In the genomic region with DNA sequence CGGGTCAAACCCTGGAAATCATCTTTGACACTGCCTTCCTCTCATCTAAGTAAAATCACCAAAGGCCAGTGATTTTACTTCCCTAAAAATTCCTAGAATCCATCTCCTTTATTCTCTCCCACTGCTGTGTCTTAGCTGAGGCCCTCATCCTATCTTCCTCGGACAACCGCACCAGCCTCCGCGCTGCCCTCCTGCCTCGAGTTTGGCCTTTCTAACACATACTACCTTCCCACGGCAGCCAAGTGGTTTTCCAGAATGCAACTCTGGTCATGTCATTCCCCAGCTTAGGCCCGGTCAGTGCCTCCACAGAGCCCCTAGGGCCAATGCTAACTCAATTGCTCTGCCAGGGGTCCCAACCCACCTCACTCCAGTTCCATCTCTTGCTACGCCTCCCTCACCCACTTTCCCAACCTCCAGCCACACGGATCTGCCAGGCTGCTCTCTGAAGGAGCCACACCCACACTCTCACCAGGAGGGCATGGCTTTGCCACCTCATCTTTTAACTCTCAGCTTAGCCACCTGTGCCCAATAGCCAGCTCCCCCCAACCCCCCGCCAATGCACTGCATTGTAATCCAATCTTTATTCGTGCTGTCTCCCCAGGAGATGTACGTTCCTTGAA, we compare ENCODE assay signal across 38 cellular contexts. TPM values are rescaled to one million over a fixed set of nuclear protein-coding genes. Genes with fewer than 3 reads are reported as not detected.
"Had no signal": no experiment of that assay in that cellular context is flagged by ENCODE, and none has a peak within 500 bp of the region (broad histone marks: within the 10 kb centered on the region; RNA-seq: fewer than 3 reads in every experiment).

No MANE protein-coding gene starts in this region.

- H3K9me3 ChIP-seq: ascending aorta, heart left ventricle, left ventricle myocardium inferior, mucosa of descending colon, pancreas, prostate gland, stomach, thyroid gland, upper lobe of left lung had no signal

- H3K27ac Mint-ChIP-seq: activated CD4-positive, alpha-beta memory T cell treated with anti-CD3 and anti-CD28 coated beads for 36 hours; activated naive CD8-positive, alpha-beta T cell treated with anti-CD3 and anti-CD28 coated beads, Interleukin-2, amount 10 ng/mL, durations not matched to agents 7 days and 5 days; activated T-cell treated with anti-CD3 and anti-CD28 coated beads, Interleukin-2, amount 50 U/mL, for 24 hours; activated T-helper 17 cell treated with anti-CD3 and anti-CD28 coated beads, Interleukin-2, amount 50 U/mL, for 72 hours; stimulated activated effector memory CD8-positive, alpha-beta T cell treated with anti-CD3 and anti-CD28 coated beads, Interleukin-12 subunit alpha, Interleukin-12 subunit beta, amount 100 ng/mL, for 72 hours; T-helper 1 cell treated with Interleukin-12 subunit alpha and Interleukin-12 subunit beta and Interleukin-4 antibody, amounts not matched to agents 30 μg/mL and 1 μg/mL, for 36 hours had no signal

- H3K9me3 Mint-ChIP-seq: activated CD4-positive, alpha-beta memory T cell treated with anti-CD3 and anti-CD28 coated beads for 36 hours; activated naive CD8-positive, alpha-beta T cell treated with anti-CD3 and anti-CD28 coated beads, Interleukin-2, amount 10 ng/mL, durations not matched to agents 7 days and 5 days; activated T-cell treated with anti-CD3 and anti-CD28 coated beads, Interleukin-2, amount 50 U/mL, for 24 hours; activated T-helper 17 cell treated with anti-CD3 and anti-CD28 coated beads, Interleukin-2, amount 50 U/mL, for 72 hours; brain; stimulated activated effector memory CD8-positive, alpha-beta T cell treated with anti-CD3 and anti-CD28 coated beads, Interleukin-12 subunit alpha, Interleukin-12 subunit beta, amount 100 ng/mL, for 72 hours; T-helper 1 cell treated with Interleukin-12 subunit alpha and Interleukin-12 subunit beta and Interleukin-4 antibody, amounts not matched to agents 30 μg/mL and 1 μg/mL, for 36 hours had no signal

- H3K4me1 Mint-ChIP-seq: activated T-helper 17 cell treated with anti-CD3 and anti-CD28 coated beads, Interleukin-2, amount 50 U/mL, for 72 hours had no signal

- H3K4me3 Mint-ChIP-seq: activated CD4-positive, alpha-beta memory T cell treated with anti-CD3 and anti-CD28 coated beads for 36 hours; activated naive CD8-positive, alpha-beta T cell treated with anti-CD3 and anti-CD28 coated beads, Interleukin-2, amount 10 ng/mL, durations not matched to agents 7 days and 5 days; activated T-cell treated with anti-CD3 and anti-CD28 coated beads, Interleukin-2, amount 50 U/mL, for 24 hours; activated T-helper 17 cell treated with anti-CD3 and anti-CD28 coated beads, Interleukin-2, amount 50 U/mL, for 72 hours; brain; stimulated activated effector memory CD8-positive, alpha-beta T cell treated with anti-CD3 and anti-CD28 coated beads, Interleukin-12 subunit alpha, Interleukin-12 subunit beta, amount 100 ng/mL, for 72 hours; T-helper 1 cell treated with Interleukin-12 subunit alpha and Interleukin-12 subunit beta and Interleukin-4 antibody, amounts not matched to agents 30 μg/mL and 1 μg/mL, for 36 hours had no signal

- H3K4me3 ChIP-seq: ascending aorta, cardiac muscle cell, heart left ventricle, left ventricle myocardium inferior, lung, mucosa of descending colon, pancreas, prostate gland, skin epidermis, stomach, thyroid gland, upper lobe of left lung had no signal

- H3K27ac ChIP-seq: ascending aorta, cardiac muscle cell, heart left ventricle, left ventricle myocardium inferior, pancreas, prostate gland, skin epidermis, stomach, thyroid gland, upper lobe of left lung, VCaP had no signal

- FAIRE-seq: pancreas, TTC549 had no signal

- H3K4me1 ChIP-seq: ascending aorta, left ventricle myocardium inferior, pancreas, prostate gland, upper lobe of left lung had no signal

- H3K27me3 Mint-ChIP-seq: activated CD4-positive, alpha-beta memory T cell treated with anti-CD3 and anti-CD28 coated beads for 36 hours; activated naive CD8-positive, alpha-beta T cell treated with anti-CD3 and anti-CD28 coated beads, Interleukin-2, amount 10 ng/mL, durations not matched to agents 7 days and 5 days; activated T-cell treated with anti-CD3 and anti-CD28 coated beads, Interleukin-2, amount 50 U/mL, for 24 hours; activated T-helper 17 cell treated with anti-CD3 and anti-CD28 coated beads, Interleukin-2, amount 50 U/mL, for 72 hours; brain had no signal

- H3K27me3 ChIP-seq: ascending aorta, cardiac muscle cell, heart left ventricle, pancreas, stomach, thyroid gland, upper lobe of left lung had no signal

- DNase-seq: activated CD4-positive, alpha-beta memory T cell treated with anti-CD3 and anti-CD28 coated beads for 36 hours; activated CD4-positive, alpha-beta T cell treated with anti-CD3 and anti-CD28 coated beads for 48 hours; activated CD8-positive, alpha-beta memory T cell treated with anti-CD3 and anti-CD28 coated beads, Interleukin-2, amount 50 U/mL, for 4 hours; activated naive CD4-positive, alpha-beta T cell treated with Interleukin-2 at 50 U/mL for 16 hours; activated naive CD8-positive, alpha-beta T cell treated with anti-CD3 and anti-CD28 coated beads, Interleukin-2, amount 10 ng/mL, durations not matched to agents 7 days and 5 days; activated T-cell treated with anti-CD3 and anti-CD28 coated beads, Interleukin-2, amount 50 U/mL, for 24 hours; foreskin fibroblast; heart left ventricle; left ventricle myocardium inferior; mesendoderm; mucosa of descending colon; nucleus accumbens; retina; stimulated activated CD4-positive, alpha-beta T cell treated with anti-CD3 and anti-CD28 coated beads, Interleukin-4, amount 100 ng/mL, for 24 hours; stomach; SW 1271; T-helper 9 cell had no signal

- ATAC-seq: activated CD4-positive, CD25-positive, alpha-beta regulatory T cell treated with anti-CD3 and anti-CD28 coated beads, Interleukin-2, amount 50 U/mL, for 24 hours; activated T-helper 17 cell treated with anti-CD3 and anti-CD28 coated beads, Interleukin-2, amount 50 U/mL, for 72 hours; esophagus mucosa; heart left ventricle; mucosa of descending colon; pancreas; sciatic nerve; stimulated activated effector memory CD8-positive, alpha-beta T cell treated with anti-CD3 and anti-CD28 coated beads, Interleukin-12 subunit alpha, Interleukin-12 subunit beta, amount 100 ng/mL, for 72 hours had no signal

RNA-seq across cellular contexts. Expression of a gene that starts 20.5 kb away (rescaled TPM):
- total RNA-seq: activated CD4-positive, alpha-beta memory T cell treated with anti-CD3 and anti-CD28 coated beads for 36 hours; activated CD8-positive, alpha-beta memory T cell treated with anti-CD3 and anti-CD28 coated beads for 36 hours; activated naive CD8-positive, alpha-beta T cell treated with anti-CD3 and anti-CD28 coated beads, Interleukin-2, amount 10 ng/mL, durations not matched to agents 7 days and 5 days; ascending aorta; cerebellum; esophagus mucosa; heart left ventricle; left ventricle myocardium inferior; mucosa of descending colon; myocyte; prostate gland; sciatic nerve; thyroid gland; upper lobe of left lung had no signal
- polyA plus RNA-seq: cardiac muscle cell, heart left ventricle, neural cell had no signal

RNA-seq across cellular contexts. Expression of a gene that starts 35.3 kb away (rescaled TPM):
- total RNA-seq: activated CD4-positive, alpha-beta memory T cell treated with anti-CD3 and anti-CD28 coated beads for 36 hours; activated CD8-positive, alpha-beta memory T cell treated with anti-CD3 and anti-CD28 coated beads for 36 hours; activated naive CD8-positive, alpha-beta T cell treated with anti-CD3 and anti-CD28 coated beads, Interleukin-2, amount 10 ng/mL, durations not matched to agents 7 days and 5 days; activated T-helper 17 cell treated with anti-CD3 and anti-CD28 coated beads, Interleukin-2, amount 50 U/mL, for 72 hours; ascending aorta; esophagus mucosa; heart left ventricle; left ventricle myocardium inferior; mucosa of descending colon; pancreas; sciatic nerve; thyroid gland had no signal
- polyA plus RNA-seq: cardiac muscle cell, heart left ventricle, stomach had no signal

RNA-seq across cellular contexts. Expression of a gene that starts 43.1 kb away (rescaled TPM):
- total RNA-seq: activated CD4-positive, alpha-beta memory T cell treated with anti-CD3 and anti-CD28 coated beads for 36 hours; activated CD8-positive, alpha-beta memory T cell treated with anti-CD3 and anti-CD28 coated beads for 36 hours; activated naive CD8-positive, alpha-beta T cell treated with anti-CD3 and anti-CD28 coated beads, Interleukin-2, amount 10 ng/mL, durations not matched to agents 7 days and 5 days; ascending aorta; cardiac muscle cell; left ventricle myocardium inferior had no signal
- polyA plus RNA-seq: cardiac muscle cell, neural cell had no signal
